In the genomic region with DNA sequence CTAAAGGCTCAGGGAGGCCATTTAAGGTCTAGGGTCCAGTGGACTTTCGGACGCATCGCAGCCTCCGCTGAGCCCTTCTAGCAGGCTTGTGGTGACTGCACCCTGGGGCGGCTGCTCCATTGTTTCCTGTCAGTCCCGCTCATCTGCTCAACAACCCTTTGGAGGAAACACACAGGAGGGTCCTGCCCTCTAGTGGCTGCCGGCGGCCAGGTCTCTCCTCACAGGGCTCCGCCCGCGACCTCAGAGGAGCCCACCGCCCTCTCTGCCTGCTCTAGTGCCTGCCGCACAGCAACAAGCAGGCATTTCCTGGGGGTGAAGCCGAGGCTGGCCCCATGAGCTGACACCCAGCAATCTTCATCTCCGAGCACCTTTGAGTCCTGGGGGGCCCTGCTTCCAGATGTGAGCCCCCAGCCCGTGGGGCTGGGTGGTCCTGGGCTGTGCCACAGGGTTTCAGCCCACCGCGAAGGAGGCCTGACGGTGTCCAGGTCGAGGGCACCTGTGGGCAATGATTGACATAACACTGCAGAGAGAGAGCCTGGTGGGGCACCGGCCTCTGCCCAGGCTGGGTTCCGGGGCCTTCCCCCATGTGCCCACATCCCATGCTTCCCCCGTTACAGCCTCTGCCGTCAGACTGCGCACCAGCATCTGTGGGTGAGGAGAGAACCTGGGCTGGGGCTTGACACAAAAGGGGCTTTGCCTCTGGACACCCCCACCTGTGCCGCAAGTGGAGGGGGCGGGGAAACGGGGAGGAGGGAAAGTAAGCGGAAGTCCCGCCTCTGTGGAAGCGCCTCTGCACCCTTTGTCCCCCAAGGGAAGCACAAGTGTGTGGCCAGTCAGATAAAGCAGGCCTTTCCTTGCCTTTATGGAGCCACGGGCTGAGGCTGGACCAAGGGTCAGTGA, we compare ENCODE assay signal across 8 cellular contexts. TPM values are rescaled to one million over a fixed set of nuclear protein-coding genes. Genes with fewer than 3 reads are reported as not detected.
DNase-seq lines count a peak whose midpoint lies in the region; ATAC-seq, FAIRE-seq and TF ChIP-seq lines count a peak whose summit lies in the region.

No MANE protein-coding gene starts in this region.

- H3K4me2 ChIP-seq in PC-3 (ENCODE audit: low read length): peak overlapping the region; percentile 100
- peak overlapping the region; percentile 98 for H3K4me2 ChIP-seq in fibroblast of lung (ENCODE audit: extremely low read depth, insufficient read depth, low read length)

- peaks cover 18% of the 10 kb centered on the region for H3K4me1 Mint-ChIP-seq in activated T-cell treated with anti-CD3 and anti-CD28 coated beads, Interleukin-2, amount 50 U/mL, for 24 hours (ENCODE audit: low read depth)
- peaks cover 14 to 29% of the 10 kb centered on the region in 2 donors for H3K4me1 Mint-ChIP-seq in natural killer cell
- peaks cover 16% of the 10 kb centered on the region for H3K4me1 Mint-ChIP-seq in stimulated activated memory B cell treated with anti-CD40 and anti-IgM and Interleukin-4, amounts not matched to agents 10 μg/mL and 1 μg/mL and 100 μg/mL, for 72 hours

- CTCF ChIA-PET in PC-3 (lab: Charles Lee): no interaction called here

- no peaks in the 10 kb centered on the region for H3K36me3 ChIP-seq in PC-3 (ENCODE audit: low read depth, low read length)
- no peaks in the 10 kb centered on the region for H3K36me3 ChIP-seq in fibroblast of lung (ENCODE audit: control insufficient read depth, insufficient read depth, low read length)

- H3K27me3 ChIP-seq in PC-3 (ENCODE audit: low read length): no peaks in the 10 kb centered on the region
- H3K27me3 ChIP-seq in fibroblast of lung (ENCODE audit: control insufficient read depth, insufficient read depth, low read length): no peaks in the 10 kb centered on the region

- H3K4me1 ChIP-seq in PC-3 (ENCODE audit: insufficient read depth, low read length) (peaks cover 14% of the 10 kb centered on the region), fibroblast of lung (ENCODE audit: control insufficient read depth, extremely low read depth, insufficient read depth, low read length) (peaks cover 5% of the 10 kb centered on the region)

- H3K27ac Mint-ChIP-seq in activated T-cell treated with anti-CD3 and anti-CD28 coated beads, Interleukin-2, amount 50 U/mL, for 24 hours: peak overlapping the region; percentile 95
- H3K27ac Mint-ChIP-seq in natural killer cell: peak overlapping the region; percentile 92 to 96
- H3K27ac Mint-ChIP-seq in stimulated activated memory B cell treated with anti-CD40 and anti-IgM and Interleukin-4, amounts not matched to agents 10 μg/mL and 1 μg/mL and 100 μg/mL, for 72 hours: peak overlapping the region; percentile 96

- H3K9ac ChIP-seq in PC-3 (ENCODE audit: low read length): peak overlapping the region; percentile 77
- peak overlapping the region; percentile 1 for H3K9ac ChIP-seq in fibroblast of lung (ENCODE audit: insufficient read depth, low read length)

- H3K9me3 Mint-ChIP-seq in activated T-cell treated with anti-CD3 and anti-CD28 coated beads, Interleukin-2, amount 50 U/mL, for 24 hours: no peaks in the 10 kb centered on the region
- H3K9me3 Mint-ChIP-seq in natural killer cell: no peaks in the 10 kb centered on the region
- no peaks in the 10 kb centered on the region for H3K9me3 Mint-ChIP-seq in stimulated activated memory B cell treated with anti-CD40 and anti-IgM and Interleukin-4, amounts not matched to agents 10 μg/mL and 1 μg/mL and 100 μg/mL, for 72 hours

- H3K9me3 ChIP-seq in PC-3 (ENCODE audit: low read length): no peaks in the 10 kb centered on the region
- no peaks in the 10 kb centered on the region for H3K9me3 ChIP-seq in fibroblast of lung (ENCODE audit: control insufficient read depth, insufficient read depth, low read depth, low read length)

- peak; percentile 72 for DNase-seq in D721Med (ENCODE audit: insufficient read length, low spot score)
- DNase-seq in HTR-8/SVneo (ENCODE audit: insufficient read length, low spot score): peak; percentile 86
- DNase-seq in PC-3: peak; percentile 84
- DNase-seq in activated T-cell treated with anti-CD3 and anti-CD28 coated beads, Interleukin-2, amount 50 U/mL, for 24 hours: peak; percentile 91
- peak; percentile 59 to 73 for DNase-seq in fibroblast of lung (ENCODE audit: low read depth in 2 of 2)
- DNase-seq in natural killer cell: peak; percentile 77

- peak; percentile 79 for ATAC-seq in GM21367 (IDR thresholded peaks at IDR 0.05; ENCODE audit: unreplicated experiment)
- ATAC-seq in PC-3: peak; percentile 89
- ATAC-seq in natural killer cell: peak; percentile 85 to 92 (median 86)
- ATAC-seq in stimulated activated memory B cell treated with anti-CD40 and anti-IgM and Interleukin-4, amounts not matched to agents 10 μg/mL and 1 μg/mL and 100 μg/mL, for 72 hours: peak; percentile 93

- H3K9me2 ChIP-seq in PC-3 (replicated peaks; ENCODE audit: low read length): no peaks in the 10 kb centered on the region

- H2AFZ ChIP-seq in PC-3 (ENCODE audit: low read length) (peak overlapping the region; percentile 100), fibroblast of lung (ENCODE audit: low read length) (peak overlapping the region; percentile 87)

- intact Hi-C loops in PC-3 (cut with micrococcal nuclease) (loop anchor here (1.0 to 5.0 kb wide), 3 partner anchors 139 to 331 kb away; no protein-coding TSS in a partner anchor), natural killer cell (cut with micrococcal nuclease) (loop anchor here (1.0 to 5.0 kb wide), 3 partner anchors 141 to 331 kb away; no protein-coding TSS in a partner anchor)

- TF ChIP-seq CTCF in D721Med (IDR thresholded peaks at IDR 0.05; ENCODE audit: insufficient read depth, missing control alignments): peak; percentile 81
- peak; percentile 97 for TF ChIP-seq CTCF in PC-3 (conservative IDR thresholded peaks at IDR 0.05; ENCODE audit: low read depth, low read length)
- TF ChIP-seq CTCF in fibroblast of lung (conservative IDR thresholded peaks at IDR 0.05 in 1 of 2, IDR thresholded peaks at IDR 0.05 in 1 of 2; ENCODE audit: low read depth in 1 of 2, low read length in 2 of 2): peak; percentile 72 to 83
- TF ChIP-seq CTCF in natural killer cell (IDR thresholded peaks at IDR 0.05): peak; percentile 95

- no peak overlapping the region for H3K27ac ChIP-seq in PC-3 (ENCODE audit: low read length)
- H3K27ac ChIP-seq in fibroblast of lung (ENCODE audit: insufficient read depth, low read length): no peak overlapping the region

- no peaks in the 10 kb centered on the region for H3K27me3 Mint-ChIP-seq in activated T-cell treated with anti-CD3 and anti-CD28 coated beads, Interleukin-2, amount 50 U/mL, for 24 hours
- H3K27me3 Mint-ChIP-seq in natural killer cell (ENCODE audit: low read depth in 2 of 2): peaks cover 0 to 3% of the 10 kb centered on the region in 2 donors
- no peaks in the 10 kb centered on the region for H3K27me3 Mint-ChIP-seq in stimulated activated memory B cell treated with anti-CD40 and anti-IgM and Interleukin-4, amounts not matched to agents 10 μg/mL and 1 μg/mL and 100 μg/mL, for 72 hours

- H3K79me2 ChIP-seq in PC-3 (ENCODE audit: low read length) (no peaks in the 10 kb centered on the region), fibroblast of lung (ENCODE audit: control insufficient read depth, insufficient read depth, low read length) (no peaks in the 10 kb centered on the region)

- TSS peak; percentile 37 for BruUV-seq in PC-3 (replicated peaks; lab: Mats Ljungman, UMichigan)

- no peaks in the 10 kb centered on the region for H3K36me3 Mint-ChIP-seq in activated T-cell treated with anti-CD3 and anti-CD28 coated beads, Interleukin-2, amount 50 U/mL, for 24 hours (ENCODE audit: low read depth)
- H3K36me3 Mint-ChIP-seq in natural killer cell: no peaks in the 10 kb centered on the region
- H3K36me3 Mint-ChIP-seq in stimulated activated memory B cell treated with anti-CD40 and anti-IgM and Interleukin-4, amounts not matched to agents 10 μg/mL and 1 μg/mL and 100 μg/mL, for 72 hours: peaks cover 5% of the 10 kb centered on the region

- H3F3A ChIP-seq in PC-3 (ENCODE audit: low read length, unreplicated experiment): no peaks in the 10 kb centered on the region

- H3K4me3 ChIP-seq in PC-3 (ENCODE audit: low read length): peak overlapping the region; percentile 83
- peak overlapping the region; percentile 30 to 58 (median 48) for H3K4me3 ChIP-seq in fibroblast of lung (replicated peaks in 1 of 4; ENCODE audit: control extremely low read depth in 1 of 4, insufficient read depth in 1 of 4, low read depth in 3 of 4, low read length in 4 of 4)

- H3K4me3 Mint-ChIP-seq in activated T-cell treated with anti-CD3 and anti-CD28 coated beads, Interleukin-2, amount 50 U/mL, for 24 hours: peak overlapping the region; percentile 84
- H3K4me3 Mint-ChIP-seq in natural killer cell: peak overlapping the region; percentile 95
- peak overlapping the region; percentile 93 for H3K4me3 Mint-ChIP-seq in stimulated activated memory B cell treated with anti-CD40 and anti-IgM and Interleukin-4, amounts not matched to agents 10 μg/mL and 1 μg/mL and 100 μg/mL, for 72 hours

- H4K20me1 ChIP-seq in PC-3 (ENCODE audit: low read length) (no peaks in the 10 kb centered on the region), fibroblast of lung (ENCODE audit: control insufficient read depth, extremely low read depth, insufficient read depth, low read length) (no peaks in the 10 kb centered on the region)

- POLR2A ChIA-PET in PC-3 (lab: Charles Lee; ENCODE audit: unreplicated experiment): interaction anchor here (0.6 kb wide), 1 partner anchor 578 kb away, joined by 13 read pairs; no protein-coding TSS in a partner anchor

- FAIRE-seq in D721Med (lab: Jason Lieb, UNC) (no peak), HTR-8/SVneo (lab: Jason Lieb, UNC) (peak; percentile 82)

RNA-seq across cellular contexts. Expression of a gene that starts 27.0 kb away (rescaled TPM):
- total RNA-seq in PC-3 (2014; rRNA removed) (10.8 and 35.6 TPM in 2 replicates), fibroblast of lung (5.6 and 5.9 TPM in 2 replicates), natural killer cell (10 to 100 TPM; 20.2 to 22.3 (median 22.2) TPM)
- 3.4 and 3.7 TPM in 2 replicates for polyA plus RNA-seq in fibroblast of lung
- polyA plus RNA-seq in fibroblast of lung (2012): 2.9 and 3.0 TPM in 2 replicates
- 9.0 and 11.5 TPM in 2 replicates for polyA minus RNA-seq in fibroblast of lung (ENCODE audit: low replicate concordance)

RNA-seq across cellular contexts. Expression of a gene that starts 57.3 kb away (rescaled TPM):
- total RNA-seq in PC-3 (2014; rRNA removed) (21.1 and 24.6 TPM in 2 replicates), fibroblast of lung (9.0 and 9.7 TPM in 2 replicates), natural killer cell (10 to 100 TPM; 13.3 to 17.2 (median 14.1) TPM)
- 20.5 and 25.2 TPM in 2 replicates for polyA plus RNA-seq in fibroblast of lung
- 18.2 and 25.3 TPM in 2 replicates for polyA plus RNA-seq in fibroblast of lung (2012)
- polyA minus RNA-seq in fibroblast of lung (ENCODE audit: low replicate concordance): 60.2 and 86.6 TPM in 2 replicates
